In the genomic region with DNA sequence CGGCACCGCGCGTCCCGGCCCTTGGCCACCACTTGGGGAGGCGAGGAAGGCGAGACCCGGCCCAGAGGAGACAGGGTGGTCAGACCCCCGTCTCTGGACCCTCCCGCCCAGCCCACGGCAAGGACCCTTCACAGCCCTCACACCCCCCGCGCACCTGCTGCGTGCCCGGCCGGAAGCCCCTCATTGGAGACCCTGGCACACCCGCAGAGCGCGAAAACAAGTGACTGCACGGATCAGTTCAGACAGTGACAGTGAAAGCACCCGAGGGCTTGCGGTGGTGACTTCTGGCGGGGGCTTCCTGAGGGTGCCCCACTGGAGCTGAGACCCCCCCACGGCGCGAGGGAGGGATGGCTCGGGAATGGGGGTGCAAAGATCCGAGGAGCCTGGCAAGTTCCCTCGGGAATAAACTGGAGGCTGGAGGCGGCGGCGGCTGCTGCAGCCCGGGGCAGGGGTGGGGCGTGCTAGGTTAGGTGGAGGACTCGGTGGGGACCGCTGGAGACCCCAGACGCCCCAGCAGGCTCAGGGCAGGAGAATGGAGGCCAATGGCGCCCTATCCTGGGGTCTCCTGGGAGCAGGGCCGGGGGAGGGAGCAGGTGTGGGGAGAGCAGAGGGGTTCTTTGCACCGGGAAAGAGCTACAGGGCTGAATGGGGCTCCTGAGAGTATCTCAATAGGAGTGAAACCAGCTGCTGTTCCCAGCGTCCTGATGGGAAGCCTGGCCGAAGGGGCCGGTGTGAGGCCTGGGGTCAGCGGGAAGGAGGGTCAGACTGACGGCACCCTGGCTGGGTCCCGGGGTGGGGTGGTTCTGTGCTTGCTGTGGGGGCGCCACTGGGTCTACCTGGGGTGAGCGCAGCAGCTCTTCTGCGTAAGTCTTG, we compare ENCODE assay signal across 13 cellular contexts. TPM values are rescaled to one million over a fixed set of nuclear protein-coding genes. Genes with fewer than 3 reads are reported as not detected.
DNase-seq lines count a peak whose midpoint lies in the region; ATAC-seq, FAIRE-seq and TF ChIP-seq lines count a peak whose summit lies in the region.
"Had no signal": no experiment of that assay in that cellular context is flagged by ENCODE, and none has a peak within 500 bp of the region (broad histone marks: within the 10 kb centered on the region; RNA-seq: fewer than 3 reads in every experiment).

No MANE protein-coding gene starts in this region.

- no peak overlapping the region for H3K4ac ChIP-seq in H1 (replicated peaks; ENCODE audit: insufficient read length, low read depth, low read length)

- CTCF ChIA-PET in activated naive CD4-positive, alpha-beta T cell treated with anti-CD3 and anti-CD28 coated beads, Interleukin-2, amount 10 ng/mL, durations not matched to agents 7 days and 5 days (lab: Charles Lee): interaction anchor here (1.0 to 1.5 kb wide), 2 partner anchors 9 to 19 kb away, joined by 3 to 4 read pairs; no protein-coding TSS in a partner anchor
- CTCF ChIA-PET in H1 (lab: Charles Lee; ENCODE audit: partially characterized antibody): interaction anchor here (0.8 to 33.4 kb wide), 9 partner anchors 9 to 351 kb away, joined by 3 to 977 read pairs (median 5); a partner anchor contains a TSS

- H3K9me3 ChIP-seq in H1 (ENCODE audit: insufficient read depth in 2 of 2, low read depth in 1 of 2, low read length in 1 of 2): no peaks in the 10 kb centered on the region

- H3K23ac ChIP-seq in H1 (ENCODE audit: insufficient read length): no peak overlapping the region

- H2BK5ac ChIP-seq in H1 (ENCODE audit: low read depth, low read length): no peak overlapping the region

- peaks cover 0 to 9% (median 5%) of the 10 kb centered on the region in 4 experiments; a peak in 4 of 7 replicates for H3K4me1 ChIP-seq in H1 (replicated peaks in 1 of 4; ENCODE audit: control insufficient read depth in 3 of 4, insufficient read depth in 4 of 4, low read length in 3 of 4)

- peaks cover 52 to 86% (median 72%) of the 10 kb centered on the region in 4 experiments for H3K27me3 ChIP-seq in H1 (replicated peaks in 1 of 4; ENCODE audit: control insufficient read depth in 3 of 4, extremely low read depth in 1 of 4, insufficient read depth in 3 of 4, low read length in 3 of 4)

- H2BK120ac ChIP-seq in H1 (replicated peaks; ENCODE audit: low read depth, low read length): no peak overlapping the region

- no peak overlapping the region for H2BK12ac ChIP-seq in H1 (ENCODE audit: low read depth, low read length)

- ATAC-seq in HG03460 (IDR thresholded peaks at IDR 0.05; ENCODE audit: unreplicated experiment): no peak
- ATAC-seq in HG03342 (IDR thresholded peaks at IDR 0.05; ENCODE audit: unreplicated experiment): no peak
- ATAC-seq: left lobe of liver; stimulated activated naive CD8-positive, alpha-beta T cell treated with anti-CD3 and anti-CD28 coated beads, Interleukin-15, amount 100 ng/mL, for 72 hours had no signal

- no peak overlapping the region for H3K18ac ChIP-seq in H1 (ENCODE audit: extremely low read depth, low read length)

- H3K4me2 ChIP-seq in H1 (ENCODE audit: insufficient read depth in 1 of 2, low read depth in 2 of 2, low read length in 2 of 2): peak overlapping the region; percentile 66 to 92

- no peak overlapping the region for H2AFZ ChIP-seq in H1 (ENCODE audit: low read length)

- peak overlapping the region; percentile 42 for H3K27ac Mint-ChIP-seq in activated naive CD4-positive, alpha-beta T cell treated with anti-CD3 and anti-CD28 coated beads, Interleukin-2, amount 10 ng/mL, durations not matched to agents 7 days and 5 days
- H3K27ac Mint-ChIP-seq in CD14-positive monocyte: peak overlapping the region in 2 of 7 donors; percentile 18 to 31
- H3K27ac Mint-ChIP-seq: stimulated activated naive CD8-positive, alpha-beta T cell treated with anti-CD3 and anti-CD28 coated beads, Interleukin-15, amount 100 ng/mL, for 72 hours had no signal

- POLR2A ChIA-PET in H1 (lab: Charles Lee; ENCODE audit: partially characterized antibody): interaction anchor here (0.7 to 20.9 kb wide), 11 partner anchors 10 to 795 kb away, joined by 3 to 353 read pairs (median 4); a partner anchor contains a TSS

- DNase-seq in activated naive CD4-positive, alpha-beta T cell treated with anti-CD3 and anti-CD28 coated beads, Interleukin-2, amount 10 ng/mL, durations not matched to agents 7 days and 5 days: no peak
- DNase-seq in activated naive CD4-positive, alpha-beta T cell treated with Interleukin-2 at 50 U/mL for 16 hours: no peak
- DNase-seq in NCI-H146 treated with DMSO at 0.1 percent for 48 hours (lab: John Stamatoyannopoulos, UW; ENCODE audit: unreplicated experiment): peak; percentile 28
- peak in 1 of 2 experiments; percentile 71 for DNase-seq in H1 (ENCODE audit: low read depth in 1 of 2, low spot score in 2 of 2)
- DNase-seq in CD14-positive monocyte (ENCODE audit: low spot score): no peak
- DNase-seq: stimulated activated CD4-positive, alpha-beta T cell treated with anti-CD3 and anti-CD28 coated beads, Interleukin-1b, Interleukin-23, amount 100 ng/mL, for 48 hours; stimulated activated naive CD8-positive, alpha-beta T cell treated with anti-CD3 and anti-CD28 coated beads, Interleukin-15, amount 100 ng/mL, for 72 hours had no signal

- TF ChIP-seq CTCF in H1 (IDR thresholded peaks at IDR 0.05; ENCODE audit: control extremely low read depth in 1 of 3, insufficient read depth in 1 of 3, low read depth in 1 of 3, low read length in 3 of 3) (no peak), CD14-positive monocyte (IDR thresholded peaks at IDR 0.05) (no peak)

- peaks cover 92% of the 10 kb centered on the region for H3K27me3 Mint-ChIP-seq in activated naive CD4-positive, alpha-beta T cell treated with anti-CD3 and anti-CD28 coated beads, Interleukin-2, amount 10 ng/mL, durations not matched to agents 7 days and 5 days
- H3K27me3 Mint-ChIP-seq in CD14-positive monocyte (ENCODE audit: low read depth in 3 of 3): peaks cover 63 to 83% (median 78%) of the 10 kb centered on the region in 3 donors

- peak overlapping the region; percentile 85 for H4K8ac ChIP-seq in H1 (ENCODE audit: extremely low read depth, insufficient read depth, low read length)

- H4K91ac ChIP-seq in H1 (replicated peaks; ENCODE audit: insufficient read length, low read length): no peak overlapping the region

- H3K79me1 ChIP-seq in H1 (ENCODE audit: low read depth, low read length): no peaks in the 10 kb centered on the region

- TF ChIP-seq RAD21 in H1 (IDR thresholded peaks at IDR 0.05 in 1 of 2, conservative IDR thresholded peaks at IDR 0.05 in 1 of 2; ENCODE audit: low read depth in 2 of 2, low read length in 2 of 2): no peak

- no peak overlapping the region for H3K4me3 Mint-ChIP-seq in activated naive CD4-positive, alpha-beta T cell treated with anti-CD3 and anti-CD28 coated beads, Interleukin-2, amount 10 ng/mL, durations not matched to agents 7 days and 5 days
- peak overlapping the region in 1 of 2 donors; percentile 60 for H3K4me3 Mint-ChIP-seq in CD14-positive monocyte

- H2BK15ac ChIP-seq in H1 (ENCODE audit: low read length): no peak overlapping the region

- no peak for TF ChIP-seq EP300 in H1 (IDR thresholded peaks at IDR 0.05; ENCODE audit: borderline replicate concordance in 1 of 2, low read depth in 2 of 2, low read length in 2 of 2)

- 17% methylated on average over 29 of the region's 49 CpGs; no CpG with 5 or more reads in 1 of the 2 experiments for WGBS in H1 (ENCODE audit: extremely low coverage in 1 of 2, insufficient coverage in 1 of 2, insufficient read length in 1 of 2, insufficient replicate concordance in 2 of 2, low coverage in 1 of 2, low lambda C conversion rate in 2 of 2, missing lambda C conversion rate in 1 of 2), 2 experiments

- H2AK5ac ChIP-seq in H1 (ENCODE audit: low read depth, low read length): no peak overlapping the region

- peak overlapping the region; percentile 34 to 69 (median 50) for H3K4me3 ChIP-seq in H1 (ENCODE audit: extremely low read depth in 1 of 4, insufficient read depth in 2 of 4, low read depth in 3 of 4, low read length in 4 of 4)

- H2BK20ac ChIP-seq in H1 (ENCODE audit: low read length): no peak overlapping the region

- peaks cover 12% of the 10 kb centered on the region; the same call in 1 of the 2 replicates for H3K23me2 ChIP-seq in H1 (ENCODE audit: low read depth, low read length)

- FAIRE-seq in H1 (lab: Jason Lieb, UNC): no peak
- FAIRE-seq: TTC549 had no signal

- H3K4me1 Mint-ChIP-seq in activated naive CD4-positive, alpha-beta T cell treated with anti-CD3 and anti-CD28 coated beads, Interleukin-2, amount 10 ng/mL, durations not matched to agents 7 days and 5 days: peaks cover 3% of the 10 kb centered on the region
- no peaks in the 10 kb centered on the region for H3K4me1 Mint-ChIP-seq in CD14-positive monocyte

- H3K9ac ChIP-seq in H1 (replicated peaks in 1 of 4; ENCODE audit: extremely low read depth in 1 of 4, low read depth in 3 of 4, low read length in 3 of 4): no peak overlapping the region

- no peak overlapping the region for H3K56ac ChIP-seq in H1 (replicated peaks; ENCODE audit: insufficient read length, low read depth, low read length)

- no peaks in the 10 kb centered on the region for H3K36me3 Mint-ChIP-seq in activated naive CD4-positive, alpha-beta T cell treated with anti-CD3 and anti-CD28 coated beads, Interleukin-2, amount 10 ng/mL, durations not matched to agents 7 days and 5 days
- no peaks in the 10 kb centered on the region for H3K36me3 Mint-ChIP-seq in CD14-positive monocyte

- no peaks in the 10 kb centered on the region for H3K79me2 ChIP-seq in H1 (ENCODE audit: control insufficient read depth in 1 of 2, insufficient read depth in 2 of 2, low read length in 2 of 2)

- intact Hi-C loops in CD14-positive monocyte (cut with micrococcal nuclease): no loop called here

- H3K9me3 Mint-ChIP-seq in activated naive CD4-positive, alpha-beta T cell treated with anti-CD3 and anti-CD28 coated beads, Interleukin-2, amount 10 ng/mL, durations not matched to agents 7 days and 5 days: no peaks in the 10 kb centered on the region
- H3K9me3 Mint-ChIP-seq in CD14-positive monocyte: peaks cover 0 to 5% (median 0%) of the 10 kb centered on the region in 7 donors
- H3K9me3 Mint-ChIP-seq: stimulated activated naive CD8-positive, alpha-beta T cell treated with anti-CD3 and anti-CD28 coated beads, Interleukin-15, amount 100 ng/mL, for 72 hours had no signal

- TF ChIP-seq POLR2A in H1 (IDR thresholded peaks at IDR 0.05; ENCODE audit: control extremely low read depth in 1 of 2, low read depth in 2 of 2, low read length in 2 of 2): no peak

- no peak overlapping the region for H3K27ac ChIP-seq in H1 (ENCODE audit: low read depth, low read length)
- peak overlapping the region; percentile 56 for H3K27ac ChIP-seq in temporal lobe (ENCODE audit: low read depth, low read length)

- H4K5ac ChIP-seq in H1 (ENCODE audit: insufficient read length, low read depth, low read length): no peak overlapping the region

- no peak overlapping the region for H3K14ac ChIP-seq in H1 (ENCODE audit: insufficient read length)

- peaks cover 7 to 23% of the 10 kb centered on the region in 2 experiments for H4K20me1 ChIP-seq in H1 (replicated peaks in 1 of 2; ENCODE audit: control insufficient read depth in 1 of 2, insufficient read depth in 2 of 2, low read length in 2 of 2)

- no peaks in the 10 kb centered on the region for H3K36me3 ChIP-seq in H1 (ENCODE audit: control insufficient read depth in 2 of 4, insufficient read depth in 4 of 4, low read length in 3 of 4)

RNA-seq across cellular contexts. Expression of a gene that starts 0.8 kb away (rescaled TPM):
- total RNA-seq in H1 (2021; fragmentation: NEBNext Ultra II Directional; extraction: Animal tissue kit (Norgen Biotek cat#: 25700)): 10.3 and 12.5 TPM in 2 replicates
- 12.8 and 21.9 TPM in 2 replicates for polyA plus RNA-seq in H1 (2011; rRNA removed)
- 10.8 TPM for polyA plus RNA-seq in H1 (2011; cell fraction: cytosol; rRNA removed)
- 15.2 TPM for polyA plus RNA-seq in H1 (2011; cell fraction: nucleus; rRNA removed)
- polyA plus RNA-seq in H1 (2012, experiment 1 of 2): 6.9 to 31.1 TPM (median 29.9 TPM) in 4 replicates
- 7.1 TPM for polyA plus RNA-seq in H1 (2012, experiment 2 of 2)
- polyA plus RNA-seq in H1 (2013, experiment 1 of 2): 15.8 TPM
- polyA plus RNA-seq in H1 (2013, experiment 2 of 2): 14.3 TPM
- 3.3 and 3.8 TPM in 2 replicates for polyA minus RNA-seq in H1 (2011; rRNA and poly(A)+ RNA removed)
- 10.3 TPM for polyA minus RNA-seq in H1 (2011; cell fraction: cytosol; rRNA and poly(A)+ RNA removed)
- 7.1 TPM for polyA minus RNA-seq in H1 (2011; cell fraction: nucleus; rRNA and poly(A)+ RNA removed)
- 9.3 TPM for total RNA-seq in temporal lobe
- under 1 TPM; 0.28 to 0.49 TPM for polyA plus RNA-seq in CD14-positive monocyte
- total RNA-seq: osteoblast had no signal

RNA-seq across cellular contexts. Expression of a gene that starts 8.5 kb away (rescaled TPM):
- total RNA-seq in H1 (2021; fragmentation: NEBNext Ultra II Directional; extraction: Animal tissue kit (Norgen Biotek cat#: 25700)): 18.7 and 19.1 TPM in 2 replicates
- polyA plus RNA-seq in H1 (2011; rRNA removed) (25.8 and 43.4 TPM in 2 replicates), CD14-positive monocyte (1 to 10 TPM in 1 of 2 donors, under 1 TPM in 1; 0.97 to 5.4 TPM)
- polyA plus RNA-seq in H1 (2011; cell fraction: cytosol; rRNA removed): 39.6 TPM
- 64.1 TPM for polyA plus RNA-seq in H1 (2011; cell fraction: nucleus; rRNA removed)
- 7.7 to 23.1 TPM (median 19.6 TPM) in 4 replicates for polyA plus RNA-seq in H1 (2012, experiment 1 of 2)
- 13.6 TPM for polyA plus RNA-seq in H1 (2012, experiment 2 of 2)
- polyA plus RNA-seq in H1 (2013, experiment 1 of 2): 11.6 TPM
- 12.0 TPM for polyA plus RNA-seq in H1 (2013, experiment 2 of 2)
- polyA minus RNA-seq in H1 (2011; rRNA and poly(A)+ RNA removed): 2.6 and 3.7 TPM in 2 replicates
- polyA minus RNA-seq in H1 (2011; cell fraction: cytosol; rRNA and poly(A)+ RNA removed): 10.6 TPM
- 13.7 TPM for polyA minus RNA-seq in H1 (2011; cell fraction: nucleus; rRNA and poly(A)+ RNA removed)
- total RNA-seq in temporal lobe: 6.9 TPM

RNA-seq across cellular contexts. Expression of a gene that starts 14.5 kb away (rescaled TPM):
- total RNA-seq in H1 (2021; fragmentation: NEBNext Ultra II Directional; extraction: Animal tissue kit (Norgen Biotek cat#: 25700)): 26.5 and 31.8 TPM in 2 replicates
- polyA plus RNA-seq in H1 (2011; rRNA removed) (26.6 and 50.3 TPM in 2 replicates), CD14-positive monocyte (10 to 100 TPM; 34.4 to 56.3 TPM)
- 26.8 TPM for polyA plus RNA-seq in H1 (2011; cell fraction: cytosol; rRNA removed)
- polyA plus RNA-seq in H1 (2011; cell fraction: nucleus; rRNA removed): 47.4 TPM
- 5.3 to 19.7 TPM (median 15.5 TPM) in 4 replicates for polyA plus RNA-seq in H1 (2012, experiment 1 of 2)
- 9.2 TPM for polyA plus RNA-seq in H1 (2012, experiment 2 of 2)
- polyA plus RNA-seq in H1 (2013, experiment 1 of 2): 26.3 TPM
- polyA plus RNA-seq in H1 (2013, experiment 2 of 2): 25.7 TPM
- polyA minus RNA-seq in H1 (2011; rRNA and poly(A)+ RNA removed): 0.66 and 1.2 TPM in 2 replicates
- polyA minus RNA-seq in H1 (2011; cell fraction: cytosol; rRNA and poly(A)+ RNA removed): 13.1 TPM
- 15.1 TPM for polyA minus RNA-seq in H1 (2011; cell fraction: nucleus; rRNA and poly(A)+ RNA removed)
- 12.3 TPM for total RNA-seq in temporal lobe

RNA-seq across cellular contexts. Expression of a gene that starts 16.2 kb away (rescaled TPM):
- total RNA-seq in H1 (2021; fragmentation: NEBNext Ultra II Directional; extraction: Animal tissue kit (Norgen Biotek cat#: 25700)): 17.7 and 21.1 TPM in 2 replicates
- polyA plus RNA-seq in H1 (2011; rRNA removed) (15.1 and 26.0 TPM in 2 replicates), CD14-positive monocyte (1 to 10 TPM; 5.7 to 7.4 TPM)
- polyA plus RNA-seq in H1 (2011; cell fraction: cytosol; rRNA removed): 12.1 TPM
- 34.3 TPM for polyA plus RNA-seq in H1 (2011; cell fraction: nucleus; rRNA removed)
- polyA plus RNA-seq in H1 (2012, experiment 1 of 2): 11.5 to 19.6 TPM (median 17.9 TPM) in 4 replicates
- 18.1 TPM for polyA plus RNA-seq in H1 (2012, experiment 2 of 2)
- polyA plus RNA-seq in H1 (2013, experiment 1 of 2): 12.8 TPM
- 11.5 TPM for polyA plus RNA-seq in H1 (2013, experiment 2 of 2)
- 8.6 and 9.8 TPM in 2 replicates for polyA minus RNA-seq in H1 (2011; rRNA and poly(A)+ RNA removed)
- polyA minus RNA-seq in H1 (2011; cell fraction: cytosol; rRNA and poly(A)+ RNA removed): 12.8 TPM
- 14.1 TPM for polyA minus RNA-seq in H1 (2011; cell fraction: nucleus; rRNA and poly(A)+ RNA removed)
- 3.7 TPM for total RNA-seq in temporal lobe

RNA-seq across cellular contexts. Expression of a gene that starts 19.8 kb away (rescaled TPM):
- 8.2 and 8.5 TPM in 2 replicates for total RNA-seq in H1 (2021; fragmentation: NEBNext Ultra II Directional; extraction: Animal tissue kit (Norgen Biotek cat#: 25700))
- polyA plus RNA-seq in H1 (2011; rRNA removed) (7.1 and 10.9 TPM in 2 replicates), CD14-positive monocyte (not detected)
- polyA plus RNA-seq in H1 (2011; cell fraction: cytosol; rRNA removed): 9.8 TPM
- 90.1 TPM for polyA plus RNA-seq in H1 (2011; cell fraction: nucleus; rRNA removed)
- 7.2 to 12.1 TPM (median 10.1 TPM) in 4 replicates for polyA plus RNA-seq in H1 (2012, experiment 1 of 2)
- polyA plus RNA-seq in H1 (2012, experiment 2 of 2): 4.7 TPM
- 6.5 TPM for polyA plus RNA-seq in H1 (2013, experiment 1 of 2)
- 6.2 TPM for polyA plus RNA-seq in H1 (2013, experiment 2 of 2)
- 1.3 and 1.4 TPM in 2 replicates for polyA minus RNA-seq in H1 (2011; rRNA and poly(A)+ RNA removed)
- 2.9 TPM for polyA minus RNA-seq in H1 (2011; cell fraction: cytosol; rRNA and poly(A)+ RNA removed)
- 14.3 TPM for polyA minus RNA-seq in H1 (2011; cell fraction: nucleus; rRNA and poly(A)+ RNA removed)
- 2.5 TPM for total RNA-seq in temporal lobe
